ENCODE assay signal across 8 cellular contexts in genomic region chr20:543369-544152, GRCh38. TPM values are rescaled to one million over a fixed set of nuclear protein-coding genes. Genes with fewer than 3 reads are reported as not detected.
DNase-seq lines count a peak whose midpoint lies in the region; ATAC-seq lines count a peak whose summit lies in the region.

Gene CSNK2A1, minus strand, starts transcription at chr20:543790. Its CDS starts 35,239 bp downstream, at chr20:508551.

- H3K36me3 Mint-ChIP-seq in activated naive CD4-positive, alpha-beta T cell treated with anti-CD3 and anti-CD28 coated beads, Interleukin-2, amount 50 U/mL, for 72 hours = peaks cover 28 to 51% of the 10 kb centered on the region in 2 donors

- peak; percentile 95 for ATAC-seq in HG02610 (IDR thresholded peaks at IDR 0.05; ENCODE audit: unreplicated experiment)
- peak; percentile 99 for ATAC-seq in activated naive CD4-positive, alpha-beta T cell treated with anti-CD3 and anti-CD28 coated beads, Interleukin-2, amount 50 U/mL, for 72 hours

- DNase-seq in NCI-H1092 treated with DMSO at 0.1 percent for 48 hours (lab: John Stamatoyannopoulos, UW) (peak; percentile 98), SKM-1 (lab: John Stamatoyannopoulos, UW; ENCODE audit: unreplicated experiment) (peak; percentile 60), glomerular endothelial cell (ENCODE audit: extremely low read depth, low read depth, low spot score) (peak; percentile 85), occipital lobe (lab: John Stamatoyannopoulos, UW) (peak; percentile 95)
- DNase-seq in activated naive CD4-positive, alpha-beta T cell treated with anti-CD3 and anti-CD28 coated beads, Interleukin-2, amount 50 U/mL, for 72 hours (ENCODE audit: low spot score in 2 of 2) = peak; percentile 96

- H3K27ac ChIP-seq in temporal lobe (ENCODE audit: low read depth, low read length) = peak within 1 kb of the TSS; percentile 97

- H3K27ac Mint-ChIP-seq in activated naive CD4-positive, alpha-beta T cell treated with anti-CD3 and anti-CD28 coated beads, Interleukin-2, amount 50 U/mL, for 72 hours = peak within 1 kb of the TSS; percentile 94 to 95

- H3K4me3 ChIP-seq in GM08714 (ENCODE audit: low read length) = peak within 1 kb of the TSS; percentile 72

- peaks cover 12 to 14% of the 10 kb centered on the region in 2 donors for H3K9me3 Mint-ChIP-seq in activated naive CD4-positive, alpha-beta T cell treated with anti-CD3 and anti-CD28 coated beads, Interleukin-2, amount 50 U/mL, for 72 hours

RNA-seq across cellular contexts. Expression of gene CSNK2A1, which starts in this region (rescaled TPM):
- total RNA-seq in activated naive CD4-positive, alpha-beta T cell treated with anti-CD3 and anti-CD28 coated beads, Interleukin-2, amount 50 U/mL, for 72 hours = 100 to 1,000 TPM; 154 to 202 TPM
- total RNA-seq in glomerular endothelial cell (115 and 132 TPM in 2 replicates), occipital lobe (187 TPM), temporal lobe (143 TPM)

Comparison
In these comparisons a context has a peak if more than half of its experiments do, and no peak if none do; other contexts are left out.
1. Peak in every context shown above with its lines: DNase-seq, ATAC-seq, H3K4me3 ChIP-seq and H3K27ac ChIP-seq.